ENCODE assay signal across 13 cellular contexts in genomic region chr7:108417926-108418325, GRCh38. TPM values are rescaled to one million over a fixed set of nuclear protein-coding genes. Genes with fewer than 3 reads are reported as not detected.
"Had no signal": no experiment of that assay in that cellular context is flagged by ENCODE, and none has a peak within 500 bp of the region (broad histone marks: within the 10 kb centered on the region; RNA-seq: fewer than 3 reads in every experiment).

No MANE protein-coding gene starts in this region.

- H3K27ac ChIP-seq: ascending aorta, coronary artery, esophagus squamous epithelium, right lobe of liver had no signal

- H3K4me3 ChIP-seq: ascending aorta, coronary artery, esophagus squamous epithelium, right lobe of liver had no signal

- H3K36me3 ChIP-seq: ascending aorta, esophagus squamous epithelium, right lobe of liver had no signal

- ATAC-seq: right lobe of liver had no signal

- H3K4me3 Mint-ChIP-seq: nephron had no signal

- H3K27me3 ChIP-seq: ascending aorta, right lobe of liver had no signal

- H3K4me1 ChIP-seq: ascending aorta, right lobe of liver had no signal

- H3K9me3 ChIP-seq: ascending aorta, esophagus squamous epithelium, right lobe of liver had no signal

- H3K27me3 Mint-ChIP-seq: progenitor cell of endocrine pancreas had no signal

- H3K27ac Mint-ChIP-seq: nephron, progenitor cell of endocrine pancreas had no signal

- DNase-seq: activated CD4-positive, alpha-beta T cell treated with anti-CD3 and anti-CD28 coated beads, Interleukin-2, amount 50 U/mL, for 1 hour; activated naive CD4-positive, alpha-beta T cell; central memory CD4-positive, alpha-beta T cell; effector CD4-positive, alpha-beta T cell; esophagus squamous epithelium; hypothalamus; mesendoderm; right lobe of liver had no signal

RNA-seq across cellular contexts. Expression of gene NRCAM, which starts 38.3 kb away (rescaled TPM):
- total RNA-seq: T-helper 2 cell treated with Interferon-gamma antibody and Interleukin-4, amounts not matched to agents 100 ng/mL and 5 ng/mL, for 36 hours had no signal
